17 cellular contexts compared by ENCODE assay signal in the genomic region with DNA sequence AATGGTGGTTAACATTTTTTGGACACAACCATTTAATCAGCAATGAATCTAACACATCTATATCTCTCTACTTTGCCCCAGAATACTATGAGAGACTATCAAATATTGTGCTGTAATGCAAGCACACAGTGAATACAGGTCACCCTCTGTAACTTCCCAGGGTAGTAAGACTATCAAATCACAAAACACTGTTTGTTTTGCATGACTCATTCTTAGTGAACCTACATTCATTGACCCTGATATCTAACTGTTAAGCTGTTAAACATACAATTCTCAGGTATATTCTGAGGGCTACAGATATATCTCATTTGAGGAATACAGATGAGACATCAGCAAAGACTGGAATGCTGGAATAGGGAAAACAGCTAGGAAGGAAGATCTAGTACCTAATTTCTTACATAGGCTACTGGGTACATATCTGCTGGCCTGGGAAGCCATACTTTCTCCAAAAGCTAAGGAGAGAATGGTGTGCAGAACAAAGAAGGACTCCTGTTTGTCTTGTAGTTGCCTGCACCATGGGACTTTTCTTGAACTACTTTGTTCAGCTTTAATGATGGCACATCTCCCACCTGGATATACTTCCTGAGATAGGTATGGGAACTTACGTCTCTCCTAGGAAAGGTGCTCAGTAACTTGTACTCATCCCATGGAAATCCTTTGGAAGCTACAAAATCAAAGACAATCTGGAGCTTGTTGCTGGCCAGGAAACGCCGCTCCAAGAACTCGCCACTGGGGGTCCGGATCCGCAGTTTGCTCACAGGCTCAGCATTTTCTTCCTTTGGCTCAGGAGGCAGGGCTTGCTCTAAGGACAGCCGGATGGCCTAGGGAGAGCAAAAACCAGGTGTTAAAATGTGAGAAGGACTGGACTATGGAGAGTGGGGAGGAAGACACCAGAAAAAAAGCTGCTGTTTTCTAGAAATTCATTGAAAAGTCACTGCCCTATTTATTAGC. TPM values are rescaled to one million over a fixed set of nuclear protein-coding genes. Genes with fewer than 3 reads are reported as not detected.
DNase-seq lines count a peak whose midpoint lies in the region; ATAC-seq, FAIRE-seq and TF ChIP-seq lines count a peak whose summit lies in the region.
"Had no signal": no experiment of that assay in that cellular context is flagged by ENCODE, and none has a peak within 500 bp of the region (broad histone marks: within the 10 kb centered on the region; RNA-seq: fewer than 3 reads in every experiment).

No MANE protein-coding gene starts in this region.

- H3K4me1 Mint-ChIP-seq in activated CD4-positive, alpha-beta memory T cell treated with anti-CD3 and anti-CD28 coated beads for 36 hours (ENCODE audit: low read depth), result no peaks in the 10 kb centered on the region
- no peaks in the 10 kb centered on the region for H3K4me1 Mint-ChIP-seq in naive thymus-derived CD4-positive, alpha-beta T cell

- BruUV-seq in Panc1 (replicated peaks; lab: Mats Ljungman, UMichigan), result no TSS peak

- H3K27me3 ChIP-seq in Panc1 (ENCODE audit: control insufficient read depth, insufficient read depth, low read length), result no peaks in the 10 kb centered on the region
- no peaks in the 10 kb centered on the region for H3K27me3 ChIP-seq in pancreas
- H3K27me3 ChIP-seq in naive thymus-derived CD4-positive, alpha-beta T cell (ENCODE audit: control insufficient read depth in 2 of 2, insufficient read depth in 2 of 2, low read length in 2 of 2), result no peaks in the 10 kb centered on the region
- H3K27me3 ChIP-seq: cardiac muscle cell had no signal

- H3K27me3 Mint-ChIP-seq in activated CD4-positive, alpha-beta memory T cell treated with anti-CD3 and anti-CD28 coated beads for 36 hours, result no peaks in the 10 kb centered on the region
- no peaks in the 10 kb centered on the region for H3K27me3 Mint-ChIP-seq in naive thymus-derived CD4-positive, alpha-beta T cell

- TF ChIP-seq CTCF in Panc1 (IDR thresholded peaks at IDR 0.05), result no peak
- no peak for TF ChIP-seq CTCF in fibroblast of mammary gland (conservative IDR thresholded peaks at IDR 0.05; ENCODE audit: control insufficient read depth, insufficient read depth, low read depth, low read length)
- no peak for TF ChIP-seq CTCF in pancreas (IDR thresholded peaks at IDR 0.05)

- peaks cover 26% of the 10 kb centered on the region for H3K36me3 Mint-ChIP-seq in activated CD4-positive, alpha-beta memory T cell treated with anti-CD3 and anti-CD28 coated beads for 36 hours
- H3K36me3 Mint-ChIP-seq in naive thymus-derived CD4-positive, alpha-beta T cell, result peaks cover 7 to 49% (median 34%) of the 10 kb centered on the region in 5 donors

- POLR2A ChIA-PET in HEK293T (lab: Yijun Ruan, JAX) (no interaction called here), Panc1 (lab: Charles Lee) (no interaction called here)
- POLR2A ChIA-PET in activated CD4-positive, alpha-beta memory T cell treated with anti-CD3 and anti-CD28 coated beads for 36 hours (lab: Charles Lee), result no interaction called here
- POLR2A ChIA-PET in naive thymus-derived CD4-positive, alpha-beta T cell (lab: Charles Lee), result no interaction called here

- CTCF ChIA-PET in HEK293T (lab: Yijun Ruan, JAX), result interaction anchor here (0.5 to 0.8 kb wide), 3 partner anchors 9 to 294 kb away, joined by 3 to 5 read pairs (median 4); no protein-coding TSS in a partner anchor
- CTCF ChIA-PET in Panc1 (lab: Charles Lee), result no interaction called here
- CTCF ChIA-PET in activated CD4-positive, alpha-beta memory T cell treated with anti-CD3 and anti-CD28 coated beads for 36 hours (lab: Charles Lee), result no interaction called here
- CTCF ChIA-PET in naive thymus-derived CD4-positive, alpha-beta T cell (lab: Charles Lee), result no interaction called here

- 95 to 97% methylated on average over 7 of the region's 7 CpGs for WGBS in pancreas, 2 donors

- H3K4me3 ChIP-seq in Panc1 (ENCODE audit: low read depth in 2 of 2, low read length in 2 of 2), result no peak overlapping the region
- H3K4me3 ChIP-seq in fibroblast of mammary gland (ENCODE audit: control insufficient read depth, low read depth, low read length), result no peak overlapping the region
- H3K4me3 ChIP-seq in pancreas, result no peak overlapping the region
- H3K4me3 ChIP-seq in naive thymus-derived CD4-positive, alpha-beta T cell (ENCODE audit: low read length), result no peak overlapping the region
- H3K4me3 ChIP-seq: cardiac muscle cell, lung had no signal

- H3K27ac Mint-ChIP-seq in activated CD4-positive, alpha-beta memory T cell treated with anti-CD3 and anti-CD28 coated beads for 36 hours, result no peak overlapping the region
- H3K27ac Mint-ChIP-seq in naive thymus-derived CD4-positive, alpha-beta T cell, result no peak overlapping the region
- H3K27ac Mint-ChIP-seq: activated T-cell treated with anti-CD3 and anti-CD28 coated beads, Interleukin-2, amount 50 U/mL, for 72 hours had no signal

- H3K9me3 ChIP-seq in Panc1 (ENCODE audit: control insufficient read depth, insufficient read depth, low read depth, low read length) (no peaks in the 10 kb centered on the region), pancreas (no peaks in the 10 kb centered on the region)
- no peaks in the 10 kb centered on the region for H3K9me3 ChIP-seq in naive thymus-derived CD4-positive, alpha-beta T cell (ENCODE audit: control insufficient read depth in 2 of 3, low read length in 3 of 3)

- intact Hi-C loops in Panc1 (cut with micrococcal nuclease; ENCODE audit: unreplicated experiment) (no loop called here), pancreas (cut with DNase I) (no loop called here)
- intact Hi-C loops in activated CD4-positive, alpha-beta memory T cell treated with anti-CD3 and anti-CD28 coated beads for 36 hours (cut with micrococcal nuclease), result no loop called here
- intact Hi-C loops in naive thymus-derived CD4-positive, alpha-beta T cell (cut with micrococcal nuclease), result no loop called here

- in situ Hi-C loops in Panc1 (cut with HindIII; ENCODE audit: low pct_unique_long_range_greater_than_20kb, low sequenced_read_pairs), result no loop called here

- H3K27ac ChIP-seq in Panc1 (ENCODE audit: low read length), result no peak overlapping the region
- no peak overlapping the region for H3K27ac ChIP-seq in pancreas
- H3K27ac ChIP-seq in naive thymus-derived CD4-positive, alpha-beta T cell (ENCODE audit: low read depth, low read length), result no peak overlapping the region
- H3K27ac ChIP-seq: cardiac muscle cell, parathyroid adenoma, WERI-Rb-1 had no signal

- ATAC-seq in Panc1 (peak; percentile 83), pancreas (peak; percentile 96 to 98 (median 98)), GM19463 (IDR thresholded peaks at IDR 0.05; ENCODE audit: unreplicated experiment) (no peak), GM21737 (IDR thresholded peaks at IDR 0.05; ENCODE audit: unreplicated experiment) (no peak)
- ATAC-seq in naive thymus-derived CD4-positive, alpha-beta T cell, result no peak
- ATAC-seq: activated T-cell treated with anti-CD3 and anti-CD28 coated beads, Interleukin-2, amount 50 U/mL, for 72 hours had no signal

- H3K4me1 ChIP-seq in Panc1 (ENCODE audit: control insufficient read depth, insufficient read depth, low read length), result peaks cover 9% of the 10 kb centered on the region; the same call in 1 of the 2 replicates
- H3K4me1 ChIP-seq in pancreas, result peaks cover 8 to 35% (median 33%) of the 10 kb centered on the region in 3 donors
- H3K4me1 ChIP-seq in naive thymus-derived CD4-positive, alpha-beta T cell (ENCODE audit: control insufficient read depth in 2 of 2, insufficient read depth in 2 of 2, low read length in 2 of 2), result no peaks in the 10 kb centered on the region
- H3K4me1 ChIP-seq: parathyroid adenoma had no signal

- no peaks in the 10 kb centered on the region for H3K9me3 Mint-ChIP-seq in activated CD4-positive, alpha-beta memory T cell treated with anti-CD3 and anti-CD28 coated beads for 36 hours
- H3K9me3 Mint-ChIP-seq in naive thymus-derived CD4-positive, alpha-beta T cell, result peaks cover 0 to 2% (median 0%) of the 10 kb centered on the region in 11 donors
- H3K9me3 Mint-ChIP-seq: activated T-cell treated with anti-CD3 and anti-CD28 coated beads, Interleukin-2, amount 50 U/mL, for 72 hours had no signal

- peak; percentile 10 for DNase-seq in HEK293T (ENCODE audit: extremely low spot score)
- no peak for DNase-seq in Panc1 (ENCODE audit: low read depth, low spot score)
- DNase-seq in fibroblast of mammary gland (ENCODE audit: low read depth), result peak; percentile 7
- DNase-seq in pancreas, result no peak
- no peak for DNase-seq in activated CD4-positive, alpha-beta memory T cell treated with anti-CD3 and anti-CD28 coated beads for 36 hours
- no peak for DNase-seq in naive thymus-derived CD4-positive, alpha-beta T cell
- DNase-seq: activated T-cell treated with anti-CD3 and anti-CD28 coated beads, Interleukin-2, amount 50 U/mL, for 72 hours; NCI-H187 treated with DMSO at 0.1 percent for 48 hours; SIG-M5; WERI-Rb-1 had no signal

- H3K4me3 Mint-ChIP-seq in activated CD4-positive, alpha-beta memory T cell treated with anti-CD3 and anti-CD28 coated beads for 36 hours, result no peak overlapping the region
- no peak overlapping the region for H3K4me3 Mint-ChIP-seq in naive thymus-derived CD4-positive, alpha-beta T cell
- H3K4me3 Mint-ChIP-seq: activated T-cell treated with anti-CD3 and anti-CD28 coated beads, Interleukin-2, amount 50 U/mL, for 72 hours had no signal

- FAIRE-seq in pancreas (lab: Jason Lieb, UNC), result peak; percentile 9
- FAIRE-seq: GM12892 had no signal

- H3K36me3 ChIP-seq in Panc1 (ENCODE audit: control insufficient read depth, insufficient read depth, low read length), result peaks cover 6% of the 10 kb centered on the region; the same call in 1 of the 2 replicates
- no peaks in the 10 kb centered on the region for H3K36me3 ChIP-seq in pancreas
- peaks cover 3 to 29% (median 4%) of the 10 kb centered on the region in 3 experiments for H3K36me3 ChIP-seq in naive thymus-derived CD4-positive, alpha-beta T cell (ENCODE audit: control insufficient read depth in 2 of 3, insufficient read depth in 3 of 3, low read length in 3 of 3)
- H3K36me3 ChIP-seq: cardiac muscle cell had no signal

TF ChIP-seq in HEK293T, 16 proteins besides CTCF, POLR2A, EP300 and RAD21:
- TF ChIP-seq ELF4 (IDR thresholded peaks at IDR 0.05) (no peak), SP1 (IDR thresholded peaks at IDR 0.05) (no peak), ZNF384 (IDR thresholded peaks at IDR 0.05) (no peak), FOXM1 (IDR thresholded peaks at IDR 0.05; ENCODE audit: borderline replicate concordance) (no peak), FOXA1 (IDR thresholded peaks at IDR 0.05) (no peak), FOXK2 (IDR thresholded peaks at IDR 0.05) (no peak), HDGF (IDR thresholded peaks at IDR 0.05; ENCODE audit: borderline replicate concordance) (no peak), NFRKB (IDR thresholded peaks at IDR 0.05) (no peak)
TF ChIP-seq in HEK293T: peak in this region for 0.

RNA-seq across cellular contexts. Expression of gene DMRTA2, which starts 51.9 kb away (rescaled TPM):
- not detected for total RNA-seq in Panc1 (2021; ENCODE audit: unreplicated experiment)
- not detected for polyA plus RNA-seq in Panc1 (2012; ENCODE audit: insufficient read length)
- not detected for total RNA-seq in pancreas
- polyA plus RNA-seq in pancreas, result under 1 TPM in 1 of 2 donors, not detected in 1; 0.02 TPM
- not detected for total RNA-seq in activated CD4-positive, alpha-beta memory T cell treated with anti-CD3 and anti-CD28 coated beads for 36 hours
- total RNA-seq in naive thymus-derived CD4-positive, alpha-beta T cell, result not detected
- polyA plus RNA-seq in naive thymus-derived CD4-positive, alpha-beta T cell, result not detected
- total RNA-seq: activated T-cell treated with anti-CD3 and anti-CD28 coated beads, Interleukin-2, amount 50 U/mL, for 72 hours; fibroblast of lung had no signal
- polyA plus RNA-seq: cardiac muscle cell had no signal

Comparison
In these comparisons a context has a peak if more than half of its experiments do, and no peak if none do; other contexts are left out.
1. DNase-seq: peak in HEK293T (single experiment) and fibroblast of mammary gland (single experiment); none in Panc1 (single experiment), pancreas (0 of 6), activated CD4-positive, alpha-beta memory T cell treated with anti-CD3 and anti-CD28 coated beads for 36 hours (single experiment) and naive thymus-derived CD4-positive, alpha-beta T cell (0 of 9).
2. ATAC-seq: peak in Panc1 (single experiment) and pancreas (4 of 4); none in GM19463 (single experiment), GM21737 (single experiment) and naive thymus-derived CD4-positive, alpha-beta T cell (single experiment).